In genomic region chr17:40608061-40608581, GRCh38 we compare ENCODE assay signal across 24 cellular contexts. TPM values are rescaled to one million over a fixed set of nuclear protein-coding genes. Genes with fewer than 3 reads are reported as not detected.
DNase-seq lines count a peak whose midpoint lies in the region; ATAC-seq and TF ChIP-seq lines count a peak whose summit lies in the region.
"Had no signal": no experiment of that assay in that cellular context is flagged by ENCODE, and none has a peak within 500 bp of the region (broad histone marks: within the 10 kb centered on the region; RNA-seq: fewer than 3 reads in every experiment).

No MANE protein-coding gene starts in this region.

- H3K36me3 Mint-ChIP-seq in central memory CD8-positive, alpha-beta T cell (ENCODE audit: insufficient read depth), result peaks cover 19% of the 10 kb centered on the region
- H3K36me3 Mint-ChIP-seq in stimulated activated memory B cell treated with anti-CD40 and anti-IgM and Interleukin-4, amounts not matched to agents 10 μg/mL and 1 μg/mL and 100 μg/mL, for 72 hours, result no peaks in the 10 kb centered on the region

- H3K27me3 ChIP-seq in psoas muscle (ENCODE audit: insufficient read depth in 3 of 3, low read length in 2 of 3), result no peaks in the 10 kb centered on the region
- H3K27me3 ChIP-seq: adrenal gland; BLaER1 treated with 17β-estradiol and CSF1 and Interleukin-3, amounts not matched to agents 10 nM and 100 nM; hepatocyte; transverse colon had no signal

- peak; percentile 39 to 45 for ATAC-seq in activated CD4-positive, CD25-positive, alpha-beta regulatory T cell treated with anti-CD3 and anti-CD28 coated beads, Interleukin-2, amount 50 U/mL, for 24 hours
- peak; percentile 89 for ATAC-seq in central memory CD8-positive, alpha-beta T cell (replicated peaks; ENCODE audit: extremely low read depth, poor library complexity, severe bottlenecking)
- ATAC-seq in stimulated activated memory B cell treated with anti-CD40 and anti-IgM and Interleukin-4, amounts not matched to agents 10 μg/mL and 1 μg/mL and 100 μg/mL, for 72 hours, result no peak
- no peak for ATAC-seq in psoas muscle

- no peak for DNase-seq in activated CD4-positive, CD25-positive, alpha-beta regulatory T cell treated with anti-CD3 and anti-CD28 coated beads, Interleukin-2, amount 50 U/mL, for 72 hours
- DNase-seq in T-helper 9 cell (peak; percentile 34), cerebellum (ENCODE audit: low spot score) (no peak), psoas muscle (no peak), HuH-7.5 (ENCODE audit: low spot score) (no peak)
- peak in 1 of 2 donors; percentile 74 for DNase-seq in central memory CD8-positive, alpha-beta T cell (ENCODE audit: low spot score in 2 of 2)
- DNase-seq: adrenal gland; DND-41; endodermal cell; kidney glomerular epithelial cell; MM.1S; NCI-H187 treated with DMSO at 0.1 percent for 48 hours; Right ventricle myocardium superior; stimulated activated CD4-positive, alpha-beta T cell treated with anti-CD3 and anti-CD28 coated beads, Interleukin-2, amount 100 ng/mL, for 48 hours; transverse colon had no signal

- no peaks in the 10 kb centered on the region for H3K9me3 Mint-ChIP-seq in central memory CD8-positive, alpha-beta T cell
- H3K9me3 Mint-ChIP-seq in stimulated activated memory B cell treated with anti-CD40 and anti-IgM and Interleukin-4, amounts not matched to agents 10 μg/mL and 1 μg/mL and 100 μg/mL, for 72 hours, result no peaks in the 10 kb centered on the region
- H3K9me3 Mint-ChIP-seq: endodermal cell had no signal

- H3K4me3 ChIP-seq in psoas muscle, result no peak overlapping the region
- H3K4me3 ChIP-seq: adrenal gland; BLaER1 treated with 17β-estradiol and CSF1 and Interleukin-3, amounts not matched to agents 10 nM and 100 nM; hepatocyte; transverse colon had no signal

- no peaks in the 10 kb centered on the region for H3K27me3 Mint-ChIP-seq in central memory CD8-positive, alpha-beta T cell
- no peaks in the 10 kb centered on the region for H3K27me3 Mint-ChIP-seq in stimulated activated memory B cell treated with anti-CD40 and anti-IgM and Interleukin-4, amounts not matched to agents 10 μg/mL and 1 μg/mL and 100 μg/mL, for 72 hours

- H3K27ac Mint-ChIP-seq in central memory CD8-positive, alpha-beta T cell (ENCODE audit: low read depth), result peak overlapping the region; percentile 96
- H3K27ac Mint-ChIP-seq in stimulated activated memory B cell treated with anti-CD40 and anti-IgM and Interleukin-4, amounts not matched to agents 10 μg/mL and 1 μg/mL and 100 μg/mL, for 72 hours, result peak overlapping the region; percentile 70
- H3K27ac Mint-ChIP-seq: endodermal cell had no signal

- no peak overlapping the region for H3K27ac ChIP-seq in psoas muscle
- H3K27ac ChIP-seq: adrenal gland; BLaER1 treated with 17β-estradiol and CSF1 and Interleukin-3, amounts not matched to agents 10 nM and 100 nM; hepatocyte; transverse colon had no signal

- no peaks in the 10 kb centered on the region for H3K9me3 ChIP-seq in psoas muscle
- H3K9me3 ChIP-seq: adrenal gland; BLaER1 treated with 17β-estradiol and CSF1 and Interleukin-3, amounts not matched to agents 10 nM and 100 nM; transverse colon had no signal

- no peaks in the 10 kb centered on the region for H3K36me3 ChIP-seq in psoas muscle (ENCODE audit: insufficient read depth in 1 of 2, low read depth in 1 of 2)
- H3K36me3 ChIP-seq: adrenal gland; BLaER1 treated with 17β-estradiol and CSF1 and Interleukin-3, amounts not matched to agents 10 nM and 100 nM; transverse colon had no signal

- intact Hi-C loops in psoas muscle (cut with DNase I), result no loop called here

- H3K4me1 Mint-ChIP-seq in central memory CD8-positive, alpha-beta T cell, result peaks cover 86% of the 10 kb centered on the region
- H3K4me1 Mint-ChIP-seq in stimulated activated memory B cell treated with anti-CD40 and anti-IgM and Interleukin-4, amounts not matched to agents 10 μg/mL and 1 μg/mL and 100 μg/mL, for 72 hours, result peaks cover 46% of the 10 kb centered on the region

- H3K4me3 Mint-ChIP-seq in central memory CD8-positive, alpha-beta T cell, result peak overlapping the region; percentile 78
- H3K4me3 Mint-ChIP-seq in stimulated activated memory B cell treated with anti-CD40 and anti-IgM and Interleukin-4, amounts not matched to agents 10 μg/mL and 1 μg/mL and 100 μg/mL, for 72 hours, result no peak overlapping the region
- H3K4me3 Mint-ChIP-seq: endodermal cell had no signal

- whole genome bisulfite sequencing in psoas muscle, 3 donors, result 71 to 79% (median 75%) methylated on average over 6 of the region's 6 CpGs

- TF ChIP-seq CTCF in psoas muscle (IDR thresholded peaks at IDR 0.05), result no peak

- H3K4me1 ChIP-seq in psoas muscle, result no peaks in the 10 kb centered on the region
- H3K4me1 ChIP-seq: adrenal gland had no signal

RNA-seq across cellular contexts. Expression of gene SMARCE1, which starts 39.5 kb away (rescaled TPM):
- total RNA-seq in cerebellum, result 105 TPM
- 10 to 100 TPM; 49.6 to 64.7 (median 61.6) TPM for total RNA-seq in psoas muscle
- 10 to 100 TPM; 55.6 to 59.9 (median 55.9) TPM for polyA plus RNA-seq in psoas muscle

RNA-seq across cellular contexts. Expression of gene CCR7, which starts 42.8 kb away (rescaled TPM):
- total RNA-seq in cerebellum, result not detected
- total RNA-seq in psoas muscle, result under 1 TPM; 0.20 to 0.24 (median 0.21) TPM
- under 1 TPM in 2 of 3 donors, not detected in 1; 0.08 to 0.09 TPM for polyA plus RNA-seq in psoas muscle
- total RNA-seq: A172, NCI-H460, osteocyte, Right ventricle myocardium superior had no signal

RNA-seq across cellular contexts. Expression of gene KRT222, which starts 56.9 kb away (rescaled TPM):
- total RNA-seq in cerebellum, result 17.6 TPM
- under 1 TPM in 1 of 4 donors, not detected in 3; 0.32 TPM for total RNA-seq in psoas muscle
- polyA plus RNA-seq in psoas muscle, result under 1 TPM; 0.08 to 0.37 (median 0.09) TPM
- total RNA-seq: A172, cardiac septum, mononuclear cell, NCI-H460, osteocyte, Right ventricle myocardium superior had no signal

Comparison
In these comparisons a context has a peak if more than half of its experiments do, and no peak if none do; other contexts are left out.
1. ATAC-seq: peak in activated CD4-positive, CD25-positive, alpha-beta regulatory T cell treated with anti-CD3 and anti-CD28 coated beads, Interleukin-2, amount 50 U/mL, for 24 hours (2 of 2) and central memory CD8-positive, alpha-beta T cell (single experiment); none in stimulated activated memory B cell treated with anti-CD40 and anti-IgM and Interleukin-4, amounts not matched to agents 10 μg/mL and 1 μg/mL and 100 μg/mL, for 72 hours (single experiment) and psoas muscle (0 of 4).
2. RNA of gene KRT222, which starts 56.9 kb away (total RNA-seq): 17.6 TPM in cerebellum (single experiment); 0.32 TPM in psoas muscle; every median in the first group is over 10 times any median in the second.